24 cellular contexts compared by ENCODE assay signal in genomic region chr3:31760654-31761053, GRCh38.
DNase-seq lines count a peak whose midpoint lies in the region; ATAC-seq and TF ChIP-seq lines count a peak whose summit lies in the region.
"Had no signal": no experiment of that assay in that cellular context is flagged by ENCODE, and none has a peak within 500 bp of the region (broad histone marks: within the 10 kb centered on the region; RNA-seq: fewer than 3 reads in every experiment).

No MANE protein-coding gene starts in this region.

- H3K79me1 ChIP-seq in IMR-90 (ENCODE audit: low read depth in 1 of 2, low read length in 2 of 2): no peaks in the 10 kb centered on the region

- CTCF ChIA-PET in IMR-90 (lab: Yijun Ruan, JAX): no interaction called here
- CTCF ChIA-PET in A673 (lab: Charles Lee): no interaction called here

- DNase-seq in IMR-90: peak; percentile 46
- DNase-seq in adipocyte (ENCODE audit: low read depth): peak; percentile 23
- peak; percentile 34 for DNase-seq in iris pigment epithelial cell (ENCODE audit: low read depth)
- no peak for DNase-seq in A673 (ENCODE audit: low spot score)
- DNase-seq: ACHN; BE2C; C1 segment of cervical spinal cord; CD4-positive, alpha-beta memory T cell; CD4-positive, CD25-positive, alpha-beta regulatory T cell; CD8-positive, alpha-beta memory T cell; COR-L47; DMS 273 treated with DMSO at 0.1 percent for 48 hours; DMS153; DMS53; DMS79; DND-41; EL; GDM1 had no signal

- peaks cover 2% of the 10 kb centered on the region; the same call in 1 of the 2 replicates for H3K4me1 ChIP-seq in IMR-90 (ENCODE audit: control insufficient read depth, insufficient read depth, low read length)
- peaks cover 4% of the 10 kb centered on the region for H3K4me1 ChIP-seq in adipocyte (ENCODE audit: control insufficient read depth, insufficient read depth, low read length)
- H3K4me1 ChIP-seq in A673 (ENCODE audit: insufficient read depth, low read length, poor library complexity, severe bottlenecking): no peaks in the 10 kb centered on the region
- H3K4me1 ChIP-seq: A549, BE2C, BLaER1 had no signal

- H4K8ac ChIP-seq in IMR-90 (ENCODE audit: low read depth in 2 of 2, low read length in 2 of 2): no peak overlapping the region

- H2AK9ac ChIP-seq in IMR-90 (replicated peaks; ENCODE audit: low read depth, low read length, poor library complexity): no peak overlapping the region

- H2BK120ac ChIP-seq in IMR-90 (ENCODE audit: low read depth, low read length): no peak overlapping the region

- ATAC-seq in IMR-90 (ENCODE audit: low read depth): peak; percentile 57
- no peak for ATAC-seq in GM21825 (IDR thresholded peaks at IDR 0.05; ENCODE audit: unreplicated experiment)
- ATAC-seq in GM21526 (IDR thresholded peaks at IDR 0.05; ENCODE audit: low FRiP score, unreplicated experiment): no peak
- ATAC-seq: A549, GM12878 had no signal

- no CpG with 5 or more reads among the region's 6 CpGs for WGBS in IMR-90 (ENCODE audit: extremely low coverage in 2 of 2, insufficient read length in 1 of 2), 2 experiments

- H3K4me2 ChIP-seq in IMR-90 (ENCODE audit: low read depth, low read length): no peak overlapping the region
- H3K4me2 ChIP-seq: A549, BLaER1 had no signal

- H3K9me1 ChIP-seq in IMR-90 (ENCODE audit: insufficient read depth, low read length): peaks cover 2% of the 10 kb centered on the region; the same call in 1 of the 2 replicates

- no peaks in the 10 kb centered on the region for H4K20me1 ChIP-seq in IMR-90 (ENCODE audit: insufficient read depth, low read length)
- H4K20me1 ChIP-seq: BLaER1 had no signal

- H3K9ac ChIP-seq in IMR-90 (ENCODE audit: low read depth, low read length) (no peak overlapping the region), adipocyte (ENCODE audit: low read length) (no peak overlapping the region)
- H3K9ac ChIP-seq: BLaER1 had no signal

- H3K23ac ChIP-seq in IMR-90 (ENCODE audit: low read depth, low read length): no peak overlapping the region

- POLR2A ChIA-PET in IMR-90 (lab: Charles Lee; ENCODE audit: unreplicated experiment): no interaction called here
- POLR2A ChIA-PET in A673 (lab: Charles Lee; ENCODE audit: low non-redundant PET): no interaction called here

- H2AFZ ChIP-seq in IMR-90 (replicated peaks; ENCODE audit: low read length, poor library complexity): no peak overlapping the region

- H4K5ac ChIP-seq in IMR-90 (ENCODE audit: low read depth, low read length): no peak overlapping the region

- H3K56ac ChIP-seq in IMR-90 (ENCODE audit: extremely low read depth, insufficient read depth, low read length): no peak overlapping the region

- H3K27me3 ChIP-seq in IMR-90 (ENCODE audit: control insufficient read depth, insufficient read depth, low read length) (no peaks in the 10 kb centered on the region), adipocyte (replicated peaks; ENCODE audit: control insufficient read depth, insufficient read depth, low read length) (no peaks in the 10 kb centered on the region), A673 (replicated peaks; ENCODE audit: insufficient read depth, low read depth, low read length, poor library complexity) (no peaks in the 10 kb centered on the region)
- H3K27me3 ChIP-seq: BE2C, BLaER1 had no signal

- no peak overlapping the region for H3K4me3 ChIP-seq in IMR-90 (ENCODE audit: insufficient read depth, low read depth, low read length)
- no peak overlapping the region for H3K4me3 ChIP-seq in adipocyte (ENCODE audit: low read length)
- H3K4me3 ChIP-seq in A673 (ENCODE audit: low read depth, low read length, poor library complexity, severe bottlenecking): no peak overlapping the region
- H3K4me3 ChIP-seq: A549, BLaER1, GM12878 had no signal

- no peak overlapping the region for H3K4ac ChIP-seq in IMR-90 (ENCODE audit: low read depth, low read length)

- no peak overlapping the region for H3K14ac ChIP-seq in IMR-90 (replicated peaks; ENCODE audit: low read depth, low read length)

- in situ Hi-C loops in IMR-90 (cut with MboI; ENCODE audit: low sequenced_read_pairs): loop anchor here (10.0 to 25.0 kb wide), 2 partner anchors 216 to 973 kb away; no protein-coding TSS in a partner anchor

- intact Hi-C loops in IMR-90 (cut with micrococcal nuclease): loop anchor here (5.0 to 10.0 kb wide), 3 partner anchors 396 to 983 kb away; no protein-coding TSS in a partner anchor
- intact Hi-C loops in A673 (cut with micrococcal nuclease; ENCODE audit: unreplicated experiment): loop anchor here (10.0 kb wide), 1 partner anchor 986 kb away; no protein-coding TSS in a partner anchor

- no peak overlapping the region for H2AK5ac ChIP-seq in IMR-90 (ENCODE audit: low read depth, low read length)

- H3K9me3 ChIP-seq in IMR-90 (ENCODE audit: control insufficient read depth, insufficient read depth, low read length): no peaks in the 10 kb centered on the region
- H3K9me3 ChIP-seq in adipocyte (ENCODE audit: control insufficient read depth, low read length): no peaks in the 10 kb centered on the region
- no peaks in the 10 kb centered on the region for H3K9me3 ChIP-seq in A673 (ENCODE audit: low read depth, low read length, poor library complexity, severe bottlenecking)
- H3K9me3 ChIP-seq: A549, BE2C, BLaER1 had no signal

- TF ChIP-seq RAD21 in IMR-90 (IDR thresholded peaks at IDR 0.05; ENCODE audit: low read length): no peak

- BruUV-seq in IMR-90 (replicated peaks; lab: Mats Ljungman, UMichigan): no TSS peak
- BruUV-seq in A673 (replicated peaks; lab: Mats Ljungman, UMichigan): no TSS peak

- TF ChIP-seq POLR2A in IMR-90 (IDR thresholded peaks at IDR 0.05; ENCODE audit: low read depth, low read length): no peak

- no peak overlapping the region for H3K18ac ChIP-seq in IMR-90 (ENCODE audit: low read depth, low read length)

- H3K36me3 ChIP-seq in IMR-90 (ENCODE audit: control insufficient read depth, insufficient read depth, low read length): no peaks in the 10 kb centered on the region
- no peaks in the 10 kb centered on the region for H3K36me3 ChIP-seq in adipocyte (ENCODE audit: control insufficient read depth, insufficient read depth, low read length, severe bottlenecking)
- H3K36me3 ChIP-seq in A673 (ENCODE audit: insufficient read depth, low read length, poor library complexity, severe bottlenecking): no peaks in the 10 kb centered on the region
- H3K36me3 ChIP-seq: BE2C, BLaER1 had no signal

- H3K27ac ChIP-seq in IMR-90 (ENCODE audit: insufficient read depth, low read length): no peak overlapping the region
- H3K27ac ChIP-seq in A673 (ENCODE audit: low read depth, low read length, poor library complexity, severe bottlenecking): no peak overlapping the region
- H3K27ac ChIP-seq: 22Rv1, A549, BLaER1 had no signal

- H2BK5ac ChIP-seq in IMR-90 (ENCODE audit: low read depth, low read length, poor library complexity, severe bottlenecking): no peak overlapping the region

- H2BK20ac ChIP-seq in IMR-90 (ENCODE audit: low read depth, low read length): no peak overlapping the region

- H4K91ac ChIP-seq in IMR-90 (ENCODE audit: insufficient read depth, low read depth, low read length): no peak overlapping the region

- no peak for TF ChIP-seq CTCF in IMR-90 (conservative IDR thresholded peaks at IDR 0.05; ENCODE audit: low read depth, low read length)
- TF ChIP-seq CTCF in A673 (conservative IDR thresholded peaks at IDR 0.05; ENCODE audit: low read depth, low read length): no peak

- dilution Hi-C loops in IMR-90 (cut with HindIII; ENCODE audit: low sequenced_read_pairs, unreplicated experiment): no loop called here

- no peak overlapping the region for H2BK15ac ChIP-seq in IMR-90 (ENCODE audit: low read depth, low read length)

TF ChIP-seq in IMR-90, 13 proteins besides CTCF, POLR2A, EP300 and RAD21:
- TF ChIP-seq SMC3 (IDR thresholded peaks at IDR 0.05; ENCODE audit: low read depth, low read length): no peak
- TF ChIP-seq USF2 (IDR thresholded peaks at IDR 0.05; ENCODE audit: low read depth, low read length): no peak
- no peak for TF ChIP-seq MAFK (IDR thresholded peaks at IDR 0.05; ENCODE audit: low read depth, low read length)
- no peak for TF ChIP-seq MAZ (IDR thresholded peaks at IDR 0.05; ENCODE audit: borderline replicate concordance, low read depth, low read length)
- TF ChIP-seq CHD1 (IDR thresholded peaks at IDR 0.05; ENCODE audit: low read depth, low read length): no peak
- peak; percentile 77 for TF ChIP-seq CEBPB (IDR thresholded peaks at IDR 0.05; ENCODE audit: low read depth, low read length)
- no peak for TF ChIP-seq BHLHE40 (IDR thresholded peaks at IDR 0.05; ENCODE audit: low read depth, low read length)
